In the genomic region with DNA sequence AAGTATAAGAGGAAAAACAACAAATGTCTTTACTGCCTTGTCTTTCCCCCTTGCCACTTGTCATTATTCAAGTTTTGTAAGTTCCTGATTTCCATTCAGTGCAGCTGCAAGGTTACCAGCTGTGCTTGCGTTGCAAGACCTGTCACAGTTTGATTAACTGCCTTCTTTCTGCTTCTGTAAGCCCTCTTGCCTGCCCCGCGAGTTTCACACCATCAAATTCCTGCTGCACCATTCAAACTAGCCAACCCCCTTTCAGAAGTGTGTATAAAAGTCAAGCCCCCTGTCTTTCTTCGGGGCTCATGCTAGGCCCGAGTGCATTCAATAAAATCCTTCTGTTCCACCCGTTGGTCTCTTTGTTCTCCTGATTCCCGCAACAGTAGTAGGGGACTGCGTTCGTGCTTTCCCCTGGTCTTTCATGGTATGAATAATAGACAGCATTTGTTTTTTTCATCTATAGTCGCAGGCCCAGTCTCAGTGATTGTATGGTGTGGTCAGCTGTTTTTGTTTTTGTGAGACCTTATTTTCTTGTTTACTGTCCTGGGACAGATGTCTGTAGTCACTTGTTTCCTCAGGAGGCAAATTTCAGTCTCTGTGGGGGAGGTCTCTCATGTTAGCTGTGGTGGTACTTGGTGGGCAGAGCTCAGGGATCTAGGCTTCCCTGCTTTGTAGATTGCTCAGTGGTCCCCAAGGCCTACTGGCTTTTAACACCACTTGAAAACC, we compare ENCODE assay signal across 8 cellular contexts.
DNase-seq lines count a peak whose midpoint lies in the region; ATAC-seq and TF ChIP-seq lines count a peak whose summit lies in the region.
"Not testable (repeated sequence)": the region's sequence is repeated elsewhere in the genome, so short reads cannot be mapped to it uniquely, and the experiment has no call there.

No MANE protein-coding gene starts in this region.

- peaks cover 12% of the 10 kb centered on the region for H3K4me1 Mint-ChIP-seq in activated CD8-positive, alpha-beta T cell treated with anti-CD3 and anti-CD28 coated beads for 36 hours (ENCODE audit: low read depth)
- peaks cover 14 to 16% of the 10 kb centered on the region in 2 donors for H3K4me1 Mint-ChIP-seq in immature natural killer cell

- H3K36me3 Mint-ChIP-seq in activated CD8-positive, alpha-beta T cell treated with anti-CD3 and anti-CD28 coated beads for 36 hours (ENCODE audit: low read depth); immature natural killer cell: not testable (repeated sequence)

- peak overlapping the region; percentile 93 for H3K27ac ChIP-seq in caudate nucleus (ENCODE audit: low read depth, low read length)
- H3K27ac ChIP-seq in rectal smooth muscle tissue (ENCODE audit: low read depth, low read length), result peak overlapping the region; percentile 48
- peak overlapping the region; percentile 82 to 95 for H3K27ac ChIP-seq in uterus

- CTCF ChIA-PET in activated CD8-positive, alpha-beta T cell treated with anti-CD3 and anti-CD28 coated beads for 36 hours (lab: Charles Lee), result interaction anchor here (1.2 kb wide), 1 partner anchor 11 kb away, joined by 3 read pairs; no protein-coding TSS in a partner anchor

- not testable (repeated sequence) for H3K36me3 ChIP-seq in rectal smooth muscle tissue (ENCODE audit: control insufficient read depth, insufficient read depth, low read length); uterus

- POLR2A ChIA-PET in activated CD8-positive, alpha-beta T cell treated with anti-CD3 and anti-CD28 coated beads for 36 hours (lab: Charles Lee), result interaction anchor here (0.6 to 1.4 kb wide), 5 partner anchors 11 to 1842 kb away, joined by 3 to 16 read pairs (median 3); no protein-coding TSS in a partner anchor

- not testable (repeated sequence) for H3K27me3 Mint-ChIP-seq in activated CD8-positive, alpha-beta T cell treated with anti-CD3 and anti-CD28 coated beads for 36 hours; immature natural killer cell (ENCODE audit: low read depth in 3 of 3)

- not testable (repeated sequence) for TF ChIP-seq CTCF in activated CD8-positive, alpha-beta T cell treated with anti-CD3 and anti-CD28 coated beads for 36 hours (IDR thresholded peaks at IDR 0.05); uterus (IDR thresholded peaks at IDR 0.05)

- DNase-seq in HT1080 (ENCODE audit: low read depth) (peak; percentile 52), OCI-M1 (lab: John Stamatoyannopoulos, UW) (peak; percentile 41), immature natural killer cell (peak in 1 of 3 donors; percentile 19)
- peak; percentile 41 for DNase-seq in activated CD8-positive, alpha-beta T cell treated with anti-CD3 and anti-CD28 coated beads for 36 hours
- DNase-seq in caudate nucleus (lab: John Stamatoyannopoulos, UW); uterus: not testable (repeated sequence)

- peak overlapping the region; percentile 77 for H3K4me3 Mint-ChIP-seq in activated CD8-positive, alpha-beta T cell treated with anti-CD3 and anti-CD28 coated beads for 36 hours
- H3K4me3 Mint-ChIP-seq in immature natural killer cell, result peak overlapping the region; percentile 95 to 100 (median 99)

- H3K4me1 ChIP-seq in rectal smooth muscle tissue (ENCODE audit: control insufficient read depth, insufficient read depth, low read length); uterus: not testable (repeated sequence)

- not testable (repeated sequence) for H3K4me3 ChIP-seq in rectal smooth muscle tissue (ENCODE audit: low read length); uterus

- intact Hi-C loops in activated CD8-positive, alpha-beta T cell treated with anti-CD3 and anti-CD28 coated beads for 36 hours (cut with micrococcal nuclease); uterus (cut with DNase I; ENCODE audit: low total_unique reads): not testable (repeated sequence)

- not testable (repeated sequence) for TF ChIP-seq POLR2A in uterus (IDR thresholded peaks at IDR 0.05)

- H3K9ac ChIP-seq in rectal smooth muscle tissue (ENCODE audit: low read length), result not testable (repeated sequence)

- not testable (repeated sequence) for H3K9me3 Mint-ChIP-seq in activated CD8-positive, alpha-beta T cell treated with anti-CD3 and anti-CD28 coated beads for 36 hours; immature natural killer cell

- not testable (repeated sequence) for H3K27me3 ChIP-seq in rectal smooth muscle tissue (ENCODE audit: control insufficient read depth, insufficient read depth, low read length); uterus

- ATAC-seq in GM18511 (IDR thresholded peaks at IDR 0.05; ENCODE audit: unreplicated experiment), result peak; percentile 37
- ATAC-seq in activated CD8-positive, alpha-beta T cell treated with anti-CD3 and anti-CD28 coated beads for 36 hours, result not testable (repeated sequence)

- peak overlapping the region; percentile 99 for H3K27ac Mint-ChIP-seq in activated CD8-positive, alpha-beta T cell treated with anti-CD3 and anti-CD28 coated beads for 36 hours
- peak overlapping the region; percentile 100 for H3K27ac Mint-ChIP-seq in immature natural killer cell

- H3K9me3 ChIP-seq in uterus, result not testable (repeated sequence)
